ENCODE assay signal across 14 cellular contexts in genomic region chr21:34970566-34970965, GRCh38.
"Had no signal": no experiment of that assay in that cellular context is flagged by ENCODE, and none has a peak within 500 bp of the region (broad histone marks: within the 10 kb centered on the region; RNA-seq: fewer than 3 reads in every experiment).

No MANE protein-coding gene starts in this region.

- H3K4me3 ChIP-seq: left ventricle myocardium inferior, mucosa of descending colon had no signal

- ATAC-seq: mucosa of descending colon; naive thymus-derived CD8-positive, alpha-beta T cell had no signal

- H3K9ac ChIP-seq: parathyroid adenoma, SK-N-SH had no signal

- DNase-seq: activated CD8-positive, alpha-beta memory T cell treated with anti-CD3 and anti-CD28 coated beads, Interleukin-2, amount 50 U/mL, for 48 hours; activated naive CD4-positive, alpha-beta T cell treated with anti-CD3 and anti-CD28 coated beads for 36 hours; brain microvascular endothelial cell; effector memory CD4-positive, alpha-beta T cell; hypothalamus; left ventricle myocardium inferior; mucosa of descending colon; naive thymus-derived CD8-positive, alpha-beta T cell; SK-N-SH; stimulated activated naive CD4-positive, alpha-beta T cell; T-helper 1 cell; trophoblast cell; WERI-Rb-1 had no signal

- H3K4me2 ChIP-seq: SK-N-SH had no signal

- H3K9me3 ChIP-seq: left ventricle myocardium inferior, mucosa of descending colon, SK-N-SH had no signal

- H3K4me1 ChIP-seq: left ventricle myocardium inferior, parathyroid adenoma had no signal

- H3K27ac ChIP-seq: brain microvascular endothelial cell, left ventricle myocardium inferior, parathyroid adenoma, WERI-Rb-1 had no signal

- H2AFZ ChIP-seq: parathyroid adenoma had no signal

- H3K9me3 Mint-ChIP-seq: activated naive CD4-positive, alpha-beta T cell treated with anti-CD3 and anti-CD28 coated beads for 36 hours; naive thymus-derived CD8-positive, alpha-beta T cell had no signal

- H3K27me3 ChIP-seq: brain microvascular endothelial cell had no signal

- H3K27me3 Mint-ChIP-seq: naive thymus-derived CD8-positive, alpha-beta T cell had no signal

- H3K36me3 ChIP-seq: brain microvascular endothelial cell, left ventricle myocardium inferior, WERI-Rb-1 had no signal

- H3K4me3 Mint-ChIP-seq: activated naive CD4-positive, alpha-beta T cell treated with anti-CD3 and anti-CD28 coated beads for 36 hours had no signal
